In genomic region chr4:130090427-130090826, GRCh38 we compare ENCODE assay signal across 26 cellular contexts.
"Had no signal": no experiment of that assay in that cellular context is flagged by ENCODE, and none has a peak within 500 bp of the region (broad histone marks: within the 10 kb centered on the region; RNA-seq: fewer than 3 reads in every experiment).

No MANE protein-coding gene starts in this region.

- H3K4me3 ChIP-seq: ascending aorta, cardiac muscle cell had no signal

- DNase-seq: activated B cell treated with CpG ODN at 0.5 μM for 24 hours; activated CD4-positive, alpha-beta memory T cell treated with anti-CD3 and anti-CD28 coated beads for 36 hours; activated CD4-positive, alpha-beta T cell treated with anti-CD3 and anti-CD28 coated beads for 4 hours; activated CD4-positive, alpha-beta T cell treated with anti-CD3 and anti-CD28 coated beads, Interleukin-2, amount 10 ng/mL, durations not matched to agents 24 days and 14 days; activated CD4-positive, alpha-beta T cell treated with anti-CD3 and anti-CD28 coated beads, Interleukin-2, amount 50 U/mL, for 1 hour; activated CD4-positive, alpha-beta T cell treated with anti-CD3 and anti-CD28 coated beads, Interleukin-2, amount 50 U/mL, for 4 hours; activated CD4-positive, CD25-positive, alpha-beta regulatory T cell treated with anti-CD3 and anti-CD28 coated beads, Interleukin-2, amount 50 U/mL, for 72 hours; activated CD8-positive, alpha-beta memory T cell treated with anti-CD3 and anti-CD28 coated beads, Interleukin-2, amount 10 ng/mL, durations not matched to agents 7 days and 5 days; activated CD8-positive, alpha-beta memory T cell treated with anti-CD3 and anti-CD28 coated beads, Interleukin-2, amount 50 U/mL, for 48 hours; activated CD8-positive, alpha-beta T cell treated with anti-CD3 and anti-CD28 coated beads for 36 hours; activated effector memory CD4-positive, alpha-beta T cell treated with Interleukin-2 at 50 U/mL for 16 hours; activated naive CD4-positive, alpha-beta T cell treated with anti-CD3 and anti-CD28 coated beads, Interleukin-2, amount 10 ng/mL, durations not matched to agents 7 days and 5 days; activated naive CD4-positive, alpha-beta T cell treated with Interleukin-2 at 50 U/mL for 16 hours; activated naive CD8-positive, alpha-beta T cell treated with anti-CD3 and anti-CD28 coated beads, Interleukin-2, amount 10 ng/mL, durations not matched to agents 7 days and 5 days; activated naive CD8-positive, alpha-beta T cell treated with anti-CD3 and anti-CD28 coated beads, Interleukin-2, amount 50 U/mL, for 24 hours; activated T-cell treated with anti-CD3 and anti-CD28 coated beads, Interleukin-2, amount 50 U/mL, for 24 hours; activated T-cell treated with anti-CD3 and anti-CD28 coated beads, Interleukin-2, amount 50 U/mL, for 48 hours; amygdala; anterior cingulate cortex; caudate nucleus; SW 1271; T-helper 2 cell; T-helper 9 cell had no signal

- ATAC-seq: activated CD8-positive, alpha-beta memory T cell treated with anti-CD3 and anti-CD28 coated beads, Interleukin-2, amount 10 ng/mL, durations not matched to agents 7 days and 5 days; activated CD8-positive, alpha-beta T cell treated with anti-CD3 and anti-CD28 coated beads for 36 hours; activated naive CD8-positive, alpha-beta T cell treated with anti-CD3 and anti-CD28 coated beads, Interleukin-2, amount 50 U/mL, for 24 hours had no signal

- H3K9me3 ChIP-seq: ascending aorta had no signal

- H3K36me3 ChIP-seq: ascending aorta, cardiac muscle cell had no signal

- H3K27ac ChIP-seq: ascending aorta, cardiac muscle cell, VCaP had no signal

- H3K4me1 ChIP-seq: ascending aorta had no signal

- H3K27me3 ChIP-seq: ascending aorta, cardiac muscle cell had no signal
